In genomic region chr7:45584261-45585210, GRCh38 we compare ENCODE assay signal across 12 cellular contexts.
"Had no signal": no experiment of that assay in that cellular context is flagged by ENCODE, and none has a peak within 500 bp of the region (broad histone marks: within the 10 kb centered on the region; RNA-seq: fewer than 3 reads in every experiment).

No MANE protein-coding gene starts in this region.

- H3K4me3 ChIP-seq: gastrocnemius medialis, prostate gland had no signal

- H3K9me3 ChIP-seq: gastrocnemius medialis, neutrophil, prostate gland had no signal

- H3K36me3 ChIP-seq: gastrocnemius medialis, neutrophil, prostate gland had no signal

- ATAC-seq: activated CD4-positive, CD25-positive, alpha-beta regulatory T cell treated with anti-CD3 and anti-CD28 coated beads, Interleukin-2, amount 50 U/mL, for 24 hours; gastrocnemius medialis; left ventricle myocardium superior; stimulated activated naive CD8-positive, alpha-beta T cell treated with anti-CD3 and anti-CD28 coated beads, Interleukin-15, Interleukin-2, amounts not matched to agents 100 U/mL and 50 U/mL, for 24 hours had no signal

- H3K27ac ChIP-seq: gastrocnemius medialis, neutrophil, prostate gland had no signal

- H3K4me1 ChIP-seq: gastrocnemius medialis, prostate gland had no signal

- DNase-seq: activated naive CD4-positive, alpha-beta T cell treated with anti-CD3 and anti-CD28 coated beads for 36 hours; cortex of kidney; effector CD8-positive, alpha-beta T cell; gastrocnemius medialis; left ventricle myocardium superior; stimulated activated CD4-positive, alpha-beta T cell treated with anti-CD3 and anti-CD28 coated beads, Interleukin-4, amount 100 ng/mL, for 1 hour; stimulated activated CD8-positive, alpha-beta memory T cell treated with anti-CD3 and anti-CD28 coated beads, Interleukin-4, amount 100 ng/mL, for 48 hours; stimulated activated naive CD8-positive, alpha-beta T cell treated with anti-CD3 and anti-CD28 coated beads, Interleukin-15, Interleukin-2, amounts not matched to agents 100 U/mL and 50 U/mL, for 24 hours; T-helper 2 cell had no signal

- H3K27me3 ChIP-seq: gastrocnemius medialis, neutrophil had no signal
